In the genomic region with DNA sequence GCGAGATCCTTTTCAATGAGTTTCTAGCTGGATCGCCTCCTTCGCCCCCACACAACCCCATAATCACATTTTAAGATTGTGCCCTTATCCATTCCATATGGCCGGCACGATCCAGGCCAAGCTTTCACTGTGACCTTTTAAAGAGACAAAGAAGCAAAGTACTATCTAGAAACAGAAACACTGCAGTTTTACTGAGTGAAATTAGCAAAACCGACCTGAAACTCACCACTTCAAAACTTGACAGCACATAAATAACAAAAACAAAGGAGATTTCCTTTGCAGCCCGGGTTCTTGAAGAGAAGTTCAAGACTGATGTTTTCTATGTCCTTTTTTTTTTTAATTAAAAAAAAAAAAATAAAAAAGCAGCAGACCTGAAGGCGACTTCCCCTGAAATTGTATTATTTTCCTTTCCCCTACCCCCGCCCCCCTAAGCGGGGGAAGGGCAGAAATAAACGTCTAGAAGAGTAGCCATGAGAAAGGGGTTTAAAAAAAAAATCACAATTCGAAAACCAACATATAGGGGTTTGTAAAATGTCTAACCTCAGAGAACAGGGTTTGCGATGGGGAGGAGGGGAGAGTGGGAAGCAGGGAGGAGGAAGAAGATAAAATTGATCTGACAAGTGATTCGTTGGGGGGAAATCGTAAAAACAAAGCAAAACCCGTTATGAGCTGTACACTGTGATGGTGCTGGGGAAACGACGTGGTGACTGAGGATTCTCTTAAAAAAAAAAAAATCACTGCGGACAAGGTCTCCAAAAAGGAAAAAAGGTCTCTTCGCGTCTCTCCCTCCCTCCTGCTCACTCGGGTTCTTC, we compare ENCODE assay signal across 1 cellular context.
A peak's percentile ranks its signal among the peaks of the same experiment; 100 is the strongest.
TF ChIP-seq lines count a peak whose summit lies in the region.

No MANE protein-coding gene starts in this region.

TF ChIP-seq in GM12878, 131 proteins besides CTCF, POLR2A, EP300 and RAD21 (continued from another document):
- TF ChIP-seq REST (IDR thresholded peaks at IDR 0.05; ENCODE audit: low read depth, low read length) (no peak), NBN (IDR thresholded peaks at IDR 0.05) (no peak), MLLT1 (IDR thresholded peaks at IDR 0.05) (no peak), IRF4 (IDR thresholded peaks at IDR 0.05; ENCODE audit: low read depth, low read length) (0 out of 2 replicates have a peak, but pooled peaks have one; percentile 33), PKNOX1 (IDR thresholded peaks at IDR 0.05) (peak; percentile 30; the same call in 1 of the 2 replicates), BMI1 (IDR thresholded peaks at IDR 0.05; ENCODE audit: borderline replicate concordance) (peak; percentile 34; the same call in 1 of the 2 replicates), STAT1 (conservative IDR thresholded peaks at IDR 0.05) (no peak), TCF7 (IDR thresholded peaks at IDR 0.05; ENCODE audit: borderline replicate concordance) (peak; percentile 65), PML (IDR thresholded peaks at IDR 0.05; ENCODE audit: low read length) (no peak), TBL1XR1 (IDR thresholded peaks at IDR 0.05; ENCODE audit: low read depth, low read length) (0 out of 2 replicates have a peak, but pooled peaks have one; percentile 31), RELB (IDR thresholded peaks at IDR 0.05; ENCODE audit: low read depth) (peak; percentile 62; the same call in 1 of the 2 replicates), YY1 (IDR thresholded peaks at IDR 0.05; ENCODE audit: low read depth, low read length) (peak; percentile 82), EED (IDR thresholded peaks at IDR 0.05; ENCODE audit: low read depth) (no peak), CREM (IDR thresholded peaks at IDR 0.05; ENCODE audit: low read depth) (0 out of 2 replicates have a peak, but pooled peaks have one; percentile 35), RCOR1 (conservative IDR thresholded peaks at IDR 0.05; ENCODE audit: low read depth, low read length) (no peak), ATF7 (IDR thresholded peaks at IDR 0.05; ENCODE audit: low read depth) (peak; percentile 42; the same call in 1 of the 2 replicates), ATF2 (IDR thresholded peaks at IDR 0.05; ENCODE audit: low read length) (peak; percentile 53), NR2C2 (IDR thresholded peaks at IDR 0.05; ENCODE audit: borderline replicate concordance, control insufficient read depth, insufficient read length, low read depth) (no peak)
- TF ChIP-seq, protein P1, sequence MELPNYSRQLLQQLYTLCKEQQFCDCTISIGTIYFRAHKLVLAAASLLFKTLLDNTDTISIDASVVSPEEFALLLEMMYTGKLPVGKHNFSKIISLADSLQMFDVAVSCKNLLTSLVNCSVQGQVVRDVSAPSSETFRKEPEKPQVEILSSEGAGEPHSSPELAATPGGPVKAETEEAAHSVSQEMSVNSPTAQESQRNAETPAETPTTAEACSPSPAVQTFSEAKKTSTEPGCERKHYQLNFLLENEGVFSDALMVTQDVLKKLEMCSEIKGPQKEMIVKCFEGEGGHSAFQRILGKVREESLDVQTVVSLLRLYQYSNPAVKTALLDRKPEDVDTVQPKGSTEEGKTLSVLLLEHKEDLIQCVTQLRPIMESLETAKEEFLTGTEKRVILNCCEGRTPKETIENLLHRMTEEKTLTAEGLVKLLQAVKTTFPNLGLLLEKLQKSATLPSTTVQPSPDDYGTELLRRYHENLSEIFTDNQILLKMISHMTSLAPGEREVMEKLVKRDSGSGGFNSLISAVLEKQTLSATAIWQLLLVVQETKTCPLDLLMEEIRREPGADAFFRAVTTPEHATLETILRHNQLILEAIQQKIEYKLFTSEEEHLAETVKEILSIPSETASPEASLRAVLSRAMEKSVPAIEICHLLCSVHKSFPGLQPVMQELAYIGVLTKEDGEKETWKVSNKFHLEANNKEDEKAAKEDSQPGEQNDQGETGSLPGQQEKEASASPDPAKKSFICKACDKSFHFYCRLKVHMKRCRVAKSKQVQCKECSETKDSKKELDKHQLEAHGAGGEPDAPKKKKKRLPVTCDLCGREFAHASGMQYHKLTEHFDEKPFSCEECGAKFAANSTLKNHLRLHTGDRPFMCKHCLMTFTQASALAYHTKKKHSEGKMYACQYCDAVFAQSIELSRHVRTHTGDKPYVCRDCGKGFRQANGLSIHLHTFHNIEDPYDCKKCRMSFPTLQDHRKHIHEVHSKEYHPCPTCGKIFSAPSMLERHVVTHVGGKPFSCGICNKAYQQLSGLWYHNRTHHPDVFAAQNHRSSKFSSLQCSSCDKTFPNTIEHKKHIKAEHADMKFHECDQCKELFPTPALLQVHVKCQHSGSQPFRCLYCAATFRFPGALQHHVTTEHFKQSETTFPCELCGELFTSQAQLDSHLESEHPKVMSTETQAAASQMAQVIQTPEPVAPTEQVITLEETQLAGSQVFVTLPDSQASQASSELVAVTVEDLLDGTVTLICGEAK (IDR thresholded peaks at IDR 0.05; ENCODE audit: borderline replicate concordance), result peak; percentile 29; the same call in 1 of the 2 replicates
